ENCODE assay signal across 8 cellular contexts in genomic region chr20:44959896-44960852, GRCh38. TPM values are rescaled to one million over a fixed set of nuclear protein-coding genes. Genes with fewer than 3 reads are reported as not detected.
DNase-seq lines count a peak whose midpoint lies in the region; ATAC-seq and TF ChIP-seq lines count a peak whose summit lies in the region.

A gene with protein sequence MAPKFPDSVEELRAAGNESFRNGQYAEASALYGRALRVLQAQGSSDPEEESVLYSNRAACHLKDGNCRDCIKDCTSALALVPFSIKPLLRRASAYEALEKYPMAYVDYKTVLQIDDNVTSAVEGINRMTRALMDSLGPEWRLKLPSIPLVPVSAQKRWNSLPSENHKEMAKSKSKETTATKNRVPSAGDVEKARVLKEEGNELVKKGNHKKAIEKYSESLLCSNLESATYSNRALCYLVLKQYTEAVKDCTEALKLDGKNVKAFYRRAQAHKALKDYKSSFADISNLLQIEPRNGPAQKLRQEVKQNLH (minus strand): TSS chr20:44960397. CDS start chr20:44960333, 64 bp downstream.

- peak; percentile 10 for TF ChIP-seq CTCF in GM13977 (IDR thresholded peaks at IDR 0.05; ENCODE audit: extremely low read depth, insufficient read depth, missing control alignments)
- peak in 3 of 12 donors; percentile 6 to 20 (median 19) for TF ChIP-seq CTCF in heart left ventricle (IDR thresholded peaks at IDR 0.05)
- TF ChIP-seq CTCF in upper lobe of right lung (IDR thresholded peaks at IDR 0.05) = no peak

- intact Hi-C loops in T-helper 1 cell treated with Interleukin-12 subunit alpha and Interleukin-12 subunit beta and Interleukin-4 antibody, amounts not matched to agents 30 ng/mL and 1 ng/mL, for 36 hours (cut with micrococcal nuclease) = loop anchor here (1.0 to 10.0 kb wide), 11 partner anchors 7 to 1725 kb away; partner anchors contain the start of genes DNTTIP1, ELMO2, PABPC1L and TP53RK
- intact Hi-C loops in heart left ventricle (cut with DNase I) = loop anchor here in 2 of 10 donors (5.0 to 10.0 kb wide), 2 partner anchors 73 to 455 kb away; partner anchors contain the start of genes PIGT (in 1 of the 2) and YWHAB (in 1 of the 2)
- intact Hi-C loops in posterior cingulate gyrus (cut with DNase I) = no loop called here
- intact Hi-C loops in upper lobe of right lung (cut with DNase I) = no loop called here

- H3K9me3 ChIP-seq in heart left ventricle (no peaks in the 10 kb centered on the region), upper lobe of right lung (no peaks in the 10 kb centered on the region)

- DNase-seq in GM13977 (ENCODE audit: low spot score) = peak; percentile 98
- peak; percentile 73 for DNase-seq in NCI-H1694 (lab: John Stamatoyannopoulos, UW)
- DNase-seq in amniotic epithelial cell (ENCODE audit: low read depth) = peak; percentile 85
- peak; percentile 95 to 97 (median 96) for DNase-seq in heart left ventricle
- DNase-seq in posterior cingulate gyrus = peak; percentile 89 to 99 (median 96)
- DNase-seq in upper lobe of right lung = peak; percentile 98

- TF ChIP-seq POLR2A in heart left ventricle (IDR thresholded peaks at IDR 0.05) = peak; percentile 27 to 92

- H3K27me3 ChIP-seq in heart left ventricle (no peaks in the 10 kb centered on the region), upper lobe of right lung (no peaks in the 10 kb centered on the region)

- H3K36me3 ChIP-seq in heart left ventricle (peaks cover 0 to 19% (median 11%) of the 10 kb centered on the region in 9 donors), upper lobe of right lung (peaks cover 12% of the 10 kb centered on the region)

- in situ Hi-C loops in GM13977 (cut with MboI; ENCODE audit: low pct_unique_long_range_greater_than_20kb, low sequenced_read_pairs, unreplicated experiment) = no loop called here

- ATAC-seq in HG02884 (IDR thresholded peaks at IDR 0.05; ENCODE audit: unreplicated experiment) (peak; percentile 80), heart left ventricle (peak; percentile 95 to 99 (median 98)), upper lobe of right lung (peak; percentile 99)

- peak within 1 kb of the TSS; percentile 66 to 96 (median 88) for H3K4me3 ChIP-seq in heart left ventricle
- H3K4me3 ChIP-seq in upper lobe of right lung = peak within 1 kb of the TSS; percentile 80

- 0 to 1% (median 0%) methylated on average over 43 to 66 of the region's 66 CpGs for WGBS in heart left ventricle, 4 donors

- H3K4me1 ChIP-seq in heart left ventricle (peaks cover 0 to 26% (median 15%) of the 10 kb centered on the region in 12 donors), upper lobe of right lung (peaks cover 8% of the 10 kb centered on the region)

- H3K27ac ChIP-seq in heart left ventricle = peak within 1 kb of the TSS in 11 of 12 donors; percentile 47 to 87 (median 79)
- H3K27ac ChIP-seq in upper lobe of right lung = peak within 1 kb of the TSS; percentile 67

RNA-seq across cellular contexts. Expression of the gene that starts here (rescaled TPM):
- 22.2 and 22.3 TPM in 2 replicates for total RNA-seq in T-helper 1 cell treated with Interleukin-12 subunit alpha and Interleukin-12 subunit beta and Interleukin-4 antibody, amounts not matched to agents 30 ng/mL and 1 ng/mL, for 36 hours
- total RNA-seq in heart left ventricle = 10 to 100 TPM in 6 of 9 donors, 1 to 10 TPM in 3; 6.9 to 15.9 (median 12.7) TPM
- 10 to 100 TPM in 1 of 2 donors, 1 to 10 TPM in 1; 5.4 to 27.4 TPM for polyA plus RNA-seq in heart left ventricle
- 16.0 TPM for total RNA-seq in upper lobe of right lung

Comparison
In these comparisons a context has a peak if more than half of its experiments do, and no peak if none do; other contexts are left out.
1. Peak in every context shown above with its lines: DNase-seq, ATAC-seq, H3K4me3 ChIP-seq and H3K27ac ChIP-seq.